ENCODE assay signal across 9 cellular contexts in the genomic region with DNA sequence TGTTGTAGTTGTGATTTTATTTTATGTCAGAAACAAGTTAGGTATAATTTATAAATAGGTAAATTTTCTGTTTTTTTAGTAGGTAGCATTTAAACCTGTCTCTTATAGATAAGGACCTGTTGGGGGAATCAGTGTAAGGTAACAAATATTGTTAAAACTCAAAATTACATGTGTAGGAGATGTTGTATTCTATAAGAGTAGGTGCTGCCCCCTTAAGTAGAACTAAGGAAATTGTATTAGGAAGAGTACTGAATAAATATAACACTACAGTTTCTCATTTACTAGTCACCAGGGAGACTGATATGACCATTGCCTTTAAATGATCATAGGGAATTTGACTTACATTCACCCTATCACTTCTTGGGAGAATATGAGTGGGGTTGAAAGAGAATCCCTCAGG. TPM values are rescaled to one million over a fixed set of nuclear protein-coding genes. Genes with fewer than 3 reads are reported as not detected.
DNase-seq lines count a peak whose midpoint lies in the region; ATAC-seq, FAIRE-seq and TF ChIP-seq lines count a peak whose summit lies in the region.
"Had no signal": no experiment of that assay in that cellular context is flagged by ENCODE, and none has a peak within 500 bp of the region (broad histone marks: within the 10 kb centered on the region; RNA-seq: fewer than 3 reads in every experiment).

No MANE protein-coding gene starts in this region.

- H4K91ac ChIP-seq in mesenchymal stem cell (ENCODE audit: low read length), result no peak overlapping the region

- H2AK5ac ChIP-seq in mesenchymal stem cell (ENCODE audit: low read length, severe bottlenecking), result no peak overlapping the region

- H3K36me3 ChIP-seq in adrenal gland (replicated peaks in 1 of 2) (peaks cover 0 to 9% of the 10 kb centered on the region in 2 donors), mesenchymal stem cell (ENCODE audit: control insufficient read depth in 1 of 2, insufficient read depth in 2 of 2, low read depth in 1 of 2, low read length in 2 of 2) (peaks cover 2 to 74% of the 10 kb centered on the region in 2 experiments), thyroid gland (peaks cover 0 to 20% of the 10 kb centered on the region in 2 donors)

- no peak overlapping the region for H3K4me2 ChIP-seq in mesenchymal stem cell (ENCODE audit: low read length, poor library complexity, severe bottlenecking)

- no peak overlapping the region for H3K9ac ChIP-seq in mesenchymal stem cell (ENCODE audit: low read length)

- no peak overlapping the region for H3K4ac ChIP-seq in mesenchymal stem cell (ENCODE audit: low read depth in 1 of 2, low read length in 2 of 2)

- H3K9me3 ChIP-seq in adrenal gland (replicated peaks in 1 of 3) (no peaks in the 10 kb centered on the region), mesenchymal stem cell (ENCODE audit: control insufficient read depth, low read length) (no peaks in the 10 kb centered on the region), thyroid gland (no peaks in the 10 kb centered on the region)

- H3K4me3 ChIP-seq in adrenal gland (no peak overlapping the region), mesenchymal stem cell (ENCODE audit: insufficient read depth in 1 of 2, low read depth in 1 of 2, low read length in 2 of 2) (no peak overlapping the region), thyroid gland (replicated peaks in 1 of 3) (no peak overlapping the region)

- no peak overlapping the region for H2AFZ ChIP-seq in mesenchymal stem cell (ENCODE audit: low read depth, low read length)

- H3K23ac ChIP-seq in mesenchymal stem cell (ENCODE audit: low read length in 2 of 2), result no peak overlapping the region

- FAIRE-seq in D721Med (lab: Jason Lieb, UNC), result no peak

- H3K14ac ChIP-seq in mesenchymal stem cell (ENCODE audit: low read length in 2 of 2), result no peak overlapping the region

- intact Hi-C loops in adrenal gland (cut with DNase I) (no loop called here), thyroid gland (cut with DNase I) (no loop called here)

- H3K27me3 ChIP-seq in adrenal gland (no peaks in the 10 kb centered on the region), mesenchymal stem cell (ENCODE audit: control insufficient read depth in 1 of 2, insufficient read depth in 1 of 2, low read length in 2 of 2) (no peaks in the 10 kb centered on the region), thyroid gland (no peaks in the 10 kb centered on the region)

- no peak overlapping the region for H2BK5ac ChIP-seq in mesenchymal stem cell (ENCODE audit: low read depth, low read length, poor library complexity, severe bottlenecking)

- DNase-seq in D721Med (ENCODE audit: insufficient read length, low spot score) (no peak), adrenal gland (no peak), mesenchymal stem cell (peak; percentile 34), thyroid gland (no peak), MV-4-11 (lab: John Stamatoyannopoulos, UW) (no peak)
- no peak for DNase-seq in activated CD4-positive, alpha-beta T cell treated with anti-CD3 and anti-CD28 coated beads for 48 hours
- DNase-seq: activated CD4-positive, alpha-beta T cell treated with anti-CD3 and anti-CD28 coated beads for 4 hours had no signal

- H3K4me1 ChIP-seq in adrenal gland (replicated peaks in 1 of 2), result no peaks in the 10 kb centered on the region
- H3K4me1 ChIP-seq in mesenchymal stem cell (ENCODE audit: control insufficient read depth, insufficient read depth, low read depth, low read length), result no peaks in the 10 kb centered on the region
- H3K4me1 ChIP-seq in thyroid gland, result no peaks in the 10 kb centered on the region

- H4K8ac ChIP-seq in mesenchymal stem cell (ENCODE audit: low read length), result no peak overlapping the region

- H2BK15ac ChIP-seq in mesenchymal stem cell (ENCODE audit: low read depth, poor library complexity, severe bottlenecking), result no peak overlapping the region

- peak; percentile 36 for TF ChIP-seq CTCF in D721Med (IDR thresholded peaks at IDR 0.05; ENCODE audit: insufficient read depth, missing control alignments)
- TF ChIP-seq CTCF in adrenal gland (IDR thresholded peaks at IDR 0.05), result peak; percentile 6 to 40 (median 25)
- peak in 3 of 6 experiments; percentile 24 to 44 (median 28) for TF ChIP-seq CTCF in thyroid gland (IDR thresholded peaks at IDR 0.05)

- H3K27ac ChIP-seq in adrenal gland (no peak overlapping the region), mesenchymal stem cell (ENCODE audit: low read length, poor library complexity, severe bottlenecking) (no peak overlapping the region), thyroid gland (no peak overlapping the region)

- ATAC-seq in HG02938 (IDR thresholded peaks at IDR 0.05; ENCODE audit: unreplicated experiment) (peak; percentile 59), HG02588 (IDR thresholded peaks at IDR 0.05; ENCODE audit: unreplicated experiment) (no peak)

- no peak overlapping the region for H2BK12ac ChIP-seq in mesenchymal stem cell (ENCODE audit: low read length in 2 of 2)

- H3K79me1 ChIP-seq in mesenchymal stem cell (replicated peaks; ENCODE audit: low read length, poor library complexity, severe bottlenecking), result peaks cover 6% of the 10 kb centered on the region

- H3K18ac ChIP-seq in mesenchymal stem cell (ENCODE audit: low read depth in 1 of 2, low read length in 2 of 2), result no peak overlapping the region

- no peak for TF ChIP-seq POLR2A in adrenal gland (IDR thresholded peaks at IDR 0.05)
- TF ChIP-seq POLR2A in thyroid gland (IDR thresholded peaks at IDR 0.05), result no peak

- no peak overlapping the region for H2BK120ac ChIP-seq in mesenchymal stem cell (ENCODE audit: low read depth, low read length)

RNA-seq across cellular contexts. Expression of a gene that starts 31.2 kb away (rescaled TPM):
- total RNA-seq in adrenal gland, result 100 to 1,000 TPM in 1 of 8 donors, 10 to 100 TPM in 7; 30.0 to 124 (median 58.2) TPM
- polyA plus RNA-seq in adrenal gland, result 10 to 100 TPM; 21.3 to 49.1 (median 33.8) TPM
- polyA plus RNA-seq in mesenchymal stem cell (2013, experiment 1 of 2), result 26.3 TPM
- polyA plus RNA-seq in mesenchymal stem cell (2013, experiment 2 of 2), result 26.3 TPM
- total RNA-seq in thyroid gland, result 100 to 1,000 TPM; 102 to 226 (median 145) TPM
